ENCODE assay signal across 10 cellular contexts in the genomic region with DNA sequence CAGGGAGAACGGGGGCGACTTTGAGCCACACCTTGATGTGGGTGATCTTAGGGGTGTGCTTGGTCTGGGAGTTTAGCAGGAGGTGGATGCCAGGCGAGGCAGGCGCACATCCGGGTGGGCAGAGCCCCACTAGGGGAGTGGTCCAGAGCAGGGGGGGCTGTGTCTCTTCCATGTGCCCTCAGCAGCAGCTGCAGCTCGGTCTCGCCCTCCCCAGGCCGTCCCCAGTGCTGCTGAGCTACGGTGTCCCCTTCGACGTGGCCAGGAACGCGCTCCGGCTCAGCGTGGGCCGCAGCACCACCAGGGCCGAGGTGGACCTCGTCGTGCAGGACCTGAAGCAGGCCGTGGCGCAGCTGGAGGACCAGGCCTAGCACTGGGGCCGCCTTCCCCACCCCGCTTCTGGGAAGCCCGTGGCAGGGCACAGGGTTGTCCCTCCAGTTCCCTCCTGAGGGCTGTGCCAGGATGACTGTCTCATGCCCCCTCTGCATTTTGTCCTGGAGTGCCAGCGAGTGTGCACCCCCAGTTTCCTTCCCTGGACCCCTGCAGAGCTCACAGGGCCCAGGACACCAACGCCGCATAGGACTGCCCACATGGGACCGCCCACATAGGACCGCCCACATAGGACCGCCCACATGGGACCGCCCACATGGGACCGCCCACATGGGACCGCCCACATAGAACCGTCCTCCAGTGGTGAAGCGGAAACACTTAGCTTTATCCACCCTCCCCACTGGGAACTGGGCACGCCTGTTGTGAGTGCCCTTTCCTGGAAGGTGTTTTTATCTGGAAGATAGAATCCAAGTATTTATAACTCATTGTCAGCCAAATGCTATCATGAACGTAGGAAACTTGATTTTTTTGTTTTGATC. TPM values are rescaled to one million over a fixed set of nuclear protein-coding genes. Genes with fewer than 3 reads are reported as not detected.
DNase-seq lines count a peak whose midpoint lies in the region; ATAC-seq and TF ChIP-seq lines count a peak whose summit lies in the region.
"Had no signal": no experiment of that assay in that cellular context is flagged by ENCODE, and none has a peak within 500 bp of the region (broad histone marks: within the 10 kb centered on the region; RNA-seq: fewer than 3 reads in every experiment).

No MANE protein-coding gene starts in this region.

- no peaks in the 10 kb centered on the region for H3K9me3 Mint-ChIP-seq in CD4-positive, alpha-beta T cell

- H3K4me2 ChIP-seq in neuronal stem cell (ENCODE audit: insufficient read depth, low read length, poor library complexity, severe bottlenecking), result no peak overlapping the region

- H3K4me1 ChIP-seq in neuronal stem cell (ENCODE audit: control insufficient read depth in 2 of 2, insufficient read depth in 1 of 2, low read depth in 1 of 2, low read length in 2 of 2), result peaks cover 10 to 11% of the 10 kb centered on the region in 2 donors

- H3K36me3 ChIP-seq in neuronal stem cell (replicated peaks in 1 of 2; ENCODE audit: control insufficient read depth in 2 of 2, insufficient read depth in 2 of 2, low read length in 2 of 2), result peaks cover 0 to 3% of the 10 kb centered on the region in 2 donors
- H3K36me3 ChIP-seq: SJSA1 had no signal

- intact Hi-C loops in CD4-positive, alpha-beta T cell (cut with DNase I, micrococcal nuclease), result no loop called here

- peak overlapping the region; percentile 97 for H3K14ac ChIP-seq in neuronal stem cell (ENCODE audit: low read length)

- H3K27me3 Mint-ChIP-seq in CD4-positive, alpha-beta T cell, result no peaks in the 10 kb centered on the region

- H3K4me1 Mint-ChIP-seq in CD4-positive, alpha-beta T cell (ENCODE audit: low read depth), result no peaks in the 10 kb centered on the region

- CTCF ChIA-PET in CD4-positive, alpha-beta T cell (lab: Charles Lee), result no interaction called here

- no peak overlapping the region for H3K9ac ChIP-seq in neuronal stem cell (ENCODE audit: low read depth, low read length, poor library complexity)

- peak overlapping the region; percentile 72 for H2AK5ac ChIP-seq in neuronal stem cell (ENCODE audit: low read depth, low read length)

- H3K79me1 ChIP-seq in neuronal stem cell (ENCODE audit: low read depth, low read length), result no peaks in the 10 kb centered on the region

- H3K23ac ChIP-seq in neuronal stem cell (ENCODE audit: low read depth, low read length, poor library complexity), result peak overlapping the region; percentile 90

- peak overlapping the region; percentile 99 for H3K4ac ChIP-seq in neuronal stem cell (ENCODE audit: low read length)

- no peak overlapping the region for H2BK12ac ChIP-seq in neuronal stem cell (ENCODE audit: low read length)

- H4K8ac ChIP-seq in neuronal stem cell (ENCODE audit: low read depth, low read length), result no peak overlapping the region

- H3K27ac ChIP-seq in CD4-positive, alpha-beta T cell (ENCODE audit: low read depth, low read length), result no peak overlapping the region
- H3K27ac ChIP-seq in neuronal stem cell (replicated peaks; ENCODE audit: low read length), result no peak overlapping the region
- H3K27ac ChIP-seq: SJSA1 had no signal

- POLR2A ChIA-PET in CD4-positive, alpha-beta T cell (lab: Charles Lee), result no interaction called here

- no peak overlapping the region for H3K4me3 Mint-ChIP-seq in CD4-positive, alpha-beta T cell

- no CpG with 5 or more reads among the region's 37 CpGs for WGBS in neuronal stem cell (ENCODE audit: extremely low coverage in 2 of 2, insufficient read length in 2 of 2, insufficient replicate concordance in 1 of 2), 2 donors

- peak overlapping the region; percentile 77 for H2BK120ac ChIP-seq in neuronal stem cell (ENCODE audit: low read depth, low read length)

- ATAC-seq in CD4-positive, alpha-beta T cell (ENCODE audit: poor library complexity), result peak; percentile 41
- ATAC-seq in GM18867 (IDR thresholded peaks at IDR 0.05; ENCODE audit: unreplicated experiment), result peak; percentile 81
- peak; percentile 73 for ATAC-seq in HG03135 (IDR thresholded peaks at IDR 0.05; ENCODE audit: unreplicated experiment)

- H3K36me3 Mint-ChIP-seq in CD4-positive, alpha-beta T cell (ENCODE audit: low read depth), result no peaks in the 10 kb centered on the region

- no peak overlapping the region for H2BK5ac ChIP-seq in neuronal stem cell (ENCODE audit: low read length)

- H4K91ac ChIP-seq in neuronal stem cell (ENCODE audit: low read depth, low read length, poor library complexity), result no peak overlapping the region

- H3K4me3 ChIP-seq in neuronal stem cell (ENCODE audit: low read length in 2 of 2), result peak overlapping the region in 1 of 2 donors; percentile 7
- H3K4me3 ChIP-seq: SJSA1 had no signal

- TF ChIP-seq CTCF in CD4-positive, alpha-beta T cell (IDR thresholded peaks at IDR 0.05), result no peak

- no peak for DNase-seq in CD4-positive, alpha-beta T cell
- DNase-seq in SK-N-DZ (ENCODE audit: low spot score) (peak; percentile 64), fibroblast of gingiva (ENCODE audit: low read depth) (peak; percentile 45), neuronal stem cell (ENCODE audit: low spot score) (peak; percentile 45), NCI-H1092 (lab: John Stamatoyannopoulos, UW) (no peak)
- DNase-seq in stimulated activated CD4-positive, alpha-beta T cell treated with anti-CD3 and anti-CD28 coated beads, Interleukin-2, amount 100 ng/mL, for 48 hours, result no peak

- peak overlapping the region; percentile 68 for H3K18ac ChIP-seq in neuronal stem cell (ENCODE audit: low read length)

- H2AFZ ChIP-seq in neuronal stem cell (ENCODE audit: low read length), result no peak overlapping the region

- H3K9me3 ChIP-seq in CD4-positive, alpha-beta T cell (ENCODE audit: control insufficient read depth, low read length), result no peaks in the 10 kb centered on the region
- H3K9me3 ChIP-seq in neuronal stem cell (replicated peaks in 1 of 2; ENCODE audit: control insufficient read depth in 2 of 2, insufficient read depth in 1 of 2, low read depth in 1 of 2, low read length in 2 of 2), result peaks cover 0 to 4% of the 10 kb centered on the region in 2 donors
- H3K9me3 ChIP-seq: SJSA1 had no signal

- no peaks in the 10 kb centered on the region for H3K27me3 ChIP-seq in CD4-positive, alpha-beta T cell (ENCODE audit: control insufficient read depth, insufficient read depth, low read length)
- H3K27me3 ChIP-seq in neuronal stem cell (ENCODE audit: control insufficient read depth in 3 of 3, insufficient read depth in 3 of 3, low read depth in 1 of 3, low read length in 3 of 3), result peaks cover 0 to 2% (median 0%) of the 10 kb centered on the region in 3 experiments
- H3K27me3 ChIP-seq: SJSA1 had no signal

- H2BK15ac ChIP-seq in neuronal stem cell (ENCODE audit: low read length), result peak overlapping the region; percentile 90

- H3K27ac Mint-ChIP-seq in CD4-positive, alpha-beta T cell, result no peak overlapping the region

RNA-seq across cellular contexts. Expression of a gene that starts 1.9 kb away (rescaled TPM):
- not detected for total RNA-seq in CD4-positive, alpha-beta T cell
- polyA plus RNA-seq in SK-N-DZ (2014; cell fraction: cytosol; rRNA removed), result 10.9 and 11.8 TPM in 2 replicates
- polyA plus RNA-seq in SK-N-DZ (2014; cell fraction: nucleus; rRNA removed), result 29.8 and 39.1 TPM in 2 replicates
- polyA plus RNA-seq in neuronal stem cell (2013, experiment 1 of 2), result 0.45 TPM
- 0.46 TPM for polyA plus RNA-seq in neuronal stem cell (2013, experiment 2 of 2)

RNA-seq across cellular contexts. Expression of a gene that starts 37.4 kb away (rescaled TPM):
- 1 to 10 TPM; 8.9 to 9.6 TPM for total RNA-seq in CD4-positive, alpha-beta T cell
- polyA plus RNA-seq in SK-N-DZ (2014; cell fraction: cytosol; rRNA removed), result 78.3 and 103 TPM in 2 replicates
- polyA plus RNA-seq in SK-N-DZ (2014; cell fraction: nucleus; rRNA removed), result 76.2 and 101 TPM in 2 replicates
- polyA plus RNA-seq in neuronal stem cell (2013, experiment 1 of 2), result 19.6 TPM
- 19.6 TPM for polyA plus RNA-seq in neuronal stem cell (2013, experiment 2 of 2)

RNA-seq across cellular contexts. Expression of a gene that starts 40.2 kb away (rescaled TPM):
- total RNA-seq in CD4-positive, alpha-beta T cell, result not detected
- 4.3 and 6.4 TPM in 2 replicates for polyA plus RNA-seq in SK-N-DZ (2014; cell fraction: cytosol; rRNA removed)
- polyA plus RNA-seq in SK-N-DZ (2014; cell fraction: nucleus; rRNA removed), result 6.6 and 8.2 TPM in 2 replicates
- polyA plus RNA-seq in neuronal stem cell (2013, experiment 1 of 2), result 0.06 TPM
- polyA plus RNA-seq in neuronal stem cell (2013, experiment 2 of 2), result 0.07 TPM
- total RNA-seq: mononuclear cell had no signal

Comparison
In these comparisons a context has a peak if more than half of its experiments do, and no peak if none do; other contexts are left out.
1. DNase-seq: peak in SK-N-DZ (single experiment), fibroblast of gingiva (single experiment) and neuronal stem cell (single experiment); none in CD4-positive, alpha-beta T cell (0 of 10), NCI-H1092 (single experiment) and stimulated activated CD4-positive, alpha-beta T cell treated with anti-CD3 and anti-CD28 coated beads, Interleukin-2, amount 100 ng/mL, for 48 hours (0 of 2).
2. Peak in every context shown above with its lines, with median percentiles within 50 percentile points of each other: ATAC-seq.